Comparison of ENCODE assay signal across 9 cellular contexts in genomic region chrX:102720237-102721168, GRCh38. TPM values are rescaled to one million over a fixed set of nuclear protein-coding genes. Genes with fewer than 3 reads are reported as not detected.
A peak's percentile ranks its signal among the peaks of the same experiment; 100 is the strongest.
DNase-seq lines count a peak whose midpoint lies in the region; ATAC-seq and TF ChIP-seq lines count a peak whose summit lies in the region.
"Had no signal": no experiment of that assay in that cellular context is flagged by ENCODE, and none has a peak within 500 bp of the region (broad histone marks: within the 10 kb centered on the region; RNA-seq: fewer than 3 reads in every experiment).

GPRASP3 (plus strand) TSS chrX:102720743; CDS start chrX:102748996, 28,253 bp downstream.

- no peak within 1 kb of the TSS for H3K27ac ChIP-seq in coronary artery
- H3K27ac ChIP-seq in left lung: peak within 1 kb of the TSS in 1 of 2 donors; percentile 8
- H3K27ac ChIP-seq: cardiac muscle cell had no signal

- intact Hi-C loops in left lung (cut with DNase I): no loop called here

- no peaks in the 10 kb centered on the region for H3K27me3 ChIP-seq in left lung
- H3K27me3 ChIP-seq: cardiac muscle cell had no signal

- no peak for TF ChIP-seq CTCF in HFF-Myc (IDR thresholded peaks at IDR 0.05; ENCODE audit: low read depth, low read length, missing control alignments)
- no peak for TF ChIP-seq CTCF in coronary artery (IDR thresholded peaks at IDR 0.05)
- no peak for TF ChIP-seq CTCF in left lung (IDR thresholded peaks at IDR 0.05)

- H3K4me3 ChIP-seq in HFF-Myc (replicated peaks; ENCODE audit: low read depth, low read length) (peak within 1 kb of the TSS; percentile 58), coronary artery (peak within 1 kb of the TSS; percentile 67), left lung (peak within 1 kb of the TSS; percentile 32 to 41)
- H3K4me3 ChIP-seq: cardiac muscle cell had no signal

- DNase-seq in EL (peak; percentile 67), HFF-Myc (ENCODE audit: extremely low read depth, low read depth) (no peak), NCI-H187 treated with DMSO at 0.1 percent for 48 hours (lab: John Stamatoyannopoulos, UW) (peak; percentile 28), coronary artery (ENCODE audit: low spot score) (no peak), left lung (peak; percentile 82 to 95)
- DNase-seq in activated CD4-positive, alpha-beta T cell treated with anti-CD3 and anti-CD28 coated beads, Interleukin-2, amount 10 ng/mL, durations not matched to agents 7 days and 5 days: peak; percentile 77
- peak; percentile 74 for DNase-seq in stimulated activated CD4-positive, alpha-beta T cell treated with anti-CD3 and anti-CD28 coated beads, Interleukin-4, amount 100 ng/mL, for 1 hour

- H3K4me1 Mint-ChIP-seq in activated CD4-positive, alpha-beta T cell treated with anti-CD3 and anti-CD28 coated beads, Interleukin-2, amount 10 ng/mL, durations not matched to agents 7 days and 5 days: peaks cover 12% of the 10 kb centered on the region

- ATAC-seq in left lung (peak; percentile 98), GM18868 (IDR thresholded peaks at IDR 0.05; ENCODE audit: unreplicated experiment) (no peak)

- no peaks in the 10 kb centered on the region for H3K36me3 ChIP-seq in left lung
- H3K36me3 ChIP-seq: cardiac muscle cell had no signal

- H3K4me3 Mint-ChIP-seq in activated CD4-positive, alpha-beta T cell treated with anti-CD3 and anti-CD28 coated beads, Interleukin-2, amount 10 ng/mL, durations not matched to agents 7 days and 5 days: peak within 1 kb of the TSS; percentile 77

- CTCF ChIA-PET in activated CD4-positive, alpha-beta T cell treated with anti-CD3 and anti-CD28 coated beads, Interleukin-2, amount 10 ng/mL, durations not matched to agents 7 days and 5 days (lab: Charles Lee): interaction anchor here (1.0 kb wide), 1 partner anchor 11 kb away, joined by 3 read pairs; no protein-coding TSS in a partner anchor

- H3K9me3 ChIP-seq in left lung: no peaks in the 10 kb centered on the region

- no peaks in the 10 kb centered on the region for H3K4me1 ChIP-seq in left lung

- H3K27ac Mint-ChIP-seq in activated CD4-positive, alpha-beta T cell treated with anti-CD3 and anti-CD28 coated beads, Interleukin-2, amount 10 ng/mL, durations not matched to agents 7 days and 5 days: peak within 1 kb of the TSS; percentile 88

- H3K9me3 Mint-ChIP-seq in activated CD4-positive, alpha-beta T cell treated with anti-CD3 and anti-CD28 coated beads, Interleukin-2, amount 10 ng/mL, durations not matched to agents 7 days and 5 days: no peaks in the 10 kb centered on the region

- H3K27me3 Mint-ChIP-seq in activated CD4-positive, alpha-beta T cell treated with anti-CD3 and anti-CD28 coated beads, Interleukin-2, amount 10 ng/mL, durations not matched to agents 7 days and 5 days: no peaks in the 10 kb centered on the region

- POLR2A ChIA-PET in activated CD4-positive, alpha-beta T cell treated with anti-CD3 and anti-CD28 coated beads, Interleukin-2, amount 10 ng/mL, durations not matched to agents 7 days and 5 days (lab: Charles Lee): no interaction called here

- no peaks in the 10 kb centered on the region for H3K36me3 Mint-ChIP-seq in activated CD4-positive, alpha-beta T cell treated with anti-CD3 and anti-CD28 coated beads, Interleukin-2, amount 10 ng/mL, durations not matched to agents 7 days and 5 days (ENCODE audit: low read depth)

RNA-seq across cellular contexts. Expression of gene GPRASP3, which starts in this region (rescaled TPM):
- total RNA-seq in activated CD4-positive, alpha-beta T cell treated with anti-CD3 and anti-CD28 coated beads, Interleukin-2, amount 10 ng/mL, durations not matched to agents 7 days and 5 days: 1 to 10 TPM; 1.2 to 1.4 TPM
- 1 to 10 TPM; 4.5 to 5.6 TPM for total RNA-seq in left lung

Comparison
In these comparisons a context has a peak if more than half of its experiments do, and no peak if none do; other contexts are left out.
1. DNase-seq: peak in EL (single experiment), NCI-H187 treated with DMSO at 0.1 percent for 48 hours (single experiment), activated CD4-positive, alpha-beta T cell treated with anti-CD3 and anti-CD28 coated beads, Interleukin-2, amount 10 ng/mL, durations not matched to agents 7 days and 5 days (single experiment), left lung (2 of 2) and stimulated activated CD4-positive, alpha-beta T cell treated with anti-CD3 and anti-CD28 coated beads, Interleukin-4, amount 100 ng/mL, for 1 hour (single experiment); none in HFF-Myc (single experiment) and coronary artery (single experiment).
2. Peak in every context shown above with its lines, with median percentiles within 50 percentile points of each other: H3K4me3 ChIP-seq.